8 cellular contexts compared by ENCODE assay signal in the genomic region with DNA sequence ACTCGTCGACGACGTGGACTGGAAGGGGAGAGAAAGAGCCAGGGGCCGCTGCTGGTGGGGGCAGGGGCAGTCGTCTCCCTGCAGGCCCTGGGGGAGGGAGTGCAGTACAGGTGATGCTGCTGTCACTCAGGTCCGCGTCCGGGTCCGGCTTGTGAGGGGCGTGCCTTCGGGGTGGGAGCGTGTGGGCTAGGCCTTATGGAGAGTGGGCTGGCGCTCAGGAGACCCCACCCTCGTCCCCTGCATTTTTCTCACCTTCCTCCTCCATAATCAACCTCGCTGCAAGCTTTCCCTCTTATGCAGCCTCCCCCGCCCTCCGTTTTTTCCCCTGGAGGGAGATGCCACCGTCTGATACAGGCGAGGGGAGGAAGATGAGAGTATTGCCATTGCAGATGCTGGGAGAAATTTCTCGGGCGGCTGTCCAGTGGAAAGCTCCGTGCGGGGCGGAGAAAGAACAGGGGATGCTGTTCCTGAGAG. TPM values are rescaled to one million over a fixed set of nuclear protein-coding genes. Genes with fewer than 3 reads are reported as not detected.
DNase-seq lines count a peak whose midpoint lies in the region; ATAC-seq, FAIRE-seq and TF ChIP-seq lines count a peak whose summit lies in the region.

No MANE protein-coding gene starts in this region.

- peak overlapping the region; percentile 90 for H2AFZ ChIP-seq in DND-41 (ENCODE audit: low read depth, low read length)

- H3K27ac Mint-ChIP-seq in IgD-negative memory B cell, result peak overlapping the region; percentile 86 to 91 (median 86)
- peak overlapping the region; percentile 66 for H3K27ac Mint-ChIP-seq in activated naive CD4-positive, alpha-beta T cell treated with anti-CD3 and anti-CD28 coated beads for 36 hours
- peak overlapping the region; percentile 93 for H3K27ac Mint-ChIP-seq in glutamatergic neuron (ENCODE audit: unreplicated experiment)

- H3K27me3 Mint-ChIP-seq in IgD-negative memory B cell (no peaks in the 10 kb centered on the region), glutamatergic neuron (ENCODE audit: unreplicated experiment) (peaks cover 9% of the 10 kb centered on the region)
- no peaks in the 10 kb centered on the region for H3K27me3 Mint-ChIP-seq in activated naive CD4-positive, alpha-beta T cell treated with anti-CD3 and anti-CD28 coated beads for 36 hours (ENCODE audit: low read depth)

- H3K27me3 ChIP-seq in DND-41 (ENCODE audit: insufficient read depth, low read length, poor library complexity) (no peaks in the 10 kb centered on the region), RWPE2 (ENCODE audit: insufficient read depth, poor library complexity, severe bottlenecking) (no peaks in the 10 kb centered on the region), pancreas (no peaks in the 10 kb centered on the region)

- H4K20me1 ChIP-seq in DND-41 (ENCODE audit: insufficient read depth, low read length), result peaks cover 26% of the 10 kb centered on the region

- no peak for FAIRE-seq in pancreas (lab: Jason Lieb, UNC)

- DNase-seq in DND-41 (peak; percentile 77), RWPE2 (ENCODE audit: low spot score) (peak; percentile 75), glutamatergic neuron (peak; percentile 80), pancreas (peak in 5 of 6 donors; percentile 37 to 69 (median 47))
- peak; percentile 80 for DNase-seq in activated naive CD4-positive, alpha-beta T cell treated with anti-CD3 and anti-CD28 coated beads for 36 hours

- H3K36me3 Mint-ChIP-seq in IgD-negative memory B cell, result no peaks in the 10 kb centered on the region
- peaks cover 5% of the 10 kb centered on the region for H3K36me3 Mint-ChIP-seq in activated naive CD4-positive, alpha-beta T cell treated with anti-CD3 and anti-CD28 coated beads for 36 hours (ENCODE audit: low read depth)
- no peaks in the 10 kb centered on the region for H3K36me3 Mint-ChIP-seq in glutamatergic neuron (ENCODE audit: unreplicated experiment)

- peak overlapping the region; percentile 86 for H3K4me2 ChIP-seq in DND-41 (ENCODE audit: insufficient read depth, low read length)

- H3K9ac ChIP-seq in DND-41 (ENCODE audit: low read depth, low read length), result peak overlapping the region; percentile 96

- TF ChIP-seq CTCF in DND-41 (IDR thresholded peaks at IDR 0.05; ENCODE audit: borderline replicate concordance, extremely low read depth, low read length, poor library complexity, severe bottlenecking), result no peak
- TF ChIP-seq CTCF in RWPE2 (IDR thresholded peaks at IDR 0.05; ENCODE audit: poor library complexity, severe bottlenecking), result no peak
- no peak for TF ChIP-seq CTCF in glutamatergic neuron (IDR thresholded peaks at IDR 0.05; ENCODE audit: partially characterized antibody, unreplicated experiment)
- no peak for TF ChIP-seq CTCF in pancreas (IDR thresholded peaks at IDR 0.05)

- H3K27ac ChIP-seq in DND-41 (ENCODE audit: low read length) (peak overlapping the region; percentile 91), RWPE2 (ENCODE audit: poor library complexity, severe bottlenecking) (peak overlapping the region; percentile 71), pancreas (peak overlapping the region; percentile 74 to 90 (median 90)), urinary bladder (ENCODE audit: low read depth) (peak overlapping the region; percentile 82)

- CTCF ChIA-PET in activated naive CD4-positive, alpha-beta T cell treated with anti-CD3 and anti-CD28 coated beads for 36 hours (lab: Charles Lee), result interaction anchor here (0.6 to 1.1 kb wide), 3 partner anchors 18 to 267 kb away, joined by 3 to 4 read pairs (median 4); no protein-coding TSS in a partner anchor

- H3K4me3 Mint-ChIP-seq in IgD-negative memory B cell (peak overlapping the region; percentile 90 to 95 (median 94)), glutamatergic neuron (ENCODE audit: unreplicated experiment) (peak overlapping the region; percentile 96)
- peak overlapping the region; percentile 86 for H3K4me3 Mint-ChIP-seq in activated naive CD4-positive, alpha-beta T cell treated with anti-CD3 and anti-CD28 coated beads for 36 hours

- H3K4me1 Mint-ChIP-seq in IgD-negative memory B cell (peaks cover 24 to 34% (median 28%) of the 10 kb centered on the region in 3 donors), glutamatergic neuron (ENCODE audit: low read depth, unreplicated experiment) (peaks cover 10% of the 10 kb centered on the region)
- H3K4me1 Mint-ChIP-seq in activated naive CD4-positive, alpha-beta T cell treated with anti-CD3 and anti-CD28 coated beads for 36 hours (ENCODE audit: low read depth), result peaks cover 40% of the 10 kb centered on the region

- H3K36me3 ChIP-seq in DND-41 (ENCODE audit: insufficient read depth, low read length), result peaks cover 11% of the 10 kb centered on the region
- H3K36me3 ChIP-seq in RWPE2 (ENCODE audit: low read depth), result peaks cover 20% of the 10 kb centered on the region
- H3K36me3 ChIP-seq in pancreas, result no peaks in the 10 kb centered on the region
- peaks cover 1% of the 10 kb centered on the region for H3K36me3 ChIP-seq in urinary bladder (ENCODE audit: insufficient read depth)

- H3K9me3 Mint-ChIP-seq in IgD-negative memory B cell (no peaks in the 10 kb centered on the region), glutamatergic neuron (ENCODE audit: unreplicated experiment) (peaks cover 12% of the 10 kb centered on the region)
- no peaks in the 10 kb centered on the region for H3K9me3 Mint-ChIP-seq in activated naive CD4-positive, alpha-beta T cell treated with anti-CD3 and anti-CD28 coated beads for 36 hours

- peaks cover 73% of the 10 kb centered on the region for H3K79me2 ChIP-seq in DND-41 (ENCODE audit: insufficient read depth, low read length)

- intact Hi-C loops in activated naive CD4-positive, alpha-beta T cell treated with anti-CD3 and anti-CD28 coated beads for 36 hours (cut with micrococcal nuclease), result loop anchor here (1.0 to 2.0 kb wide), 2 partner anchors 102 to 1117 kb away; a partner anchor contains a TSS
- intact Hi-C loops in pancreas (cut with DNase I), result no loop called here

- H3K9me3 ChIP-seq in DND-41 (ENCODE audit: insufficient read depth, low read length, severe bottlenecking) (no peaks in the 10 kb centered on the region), RWPE2 (ENCODE audit: severe bottlenecking) (no peaks in the 10 kb centered on the region), pancreas (no peaks in the 10 kb centered on the region)

- H3K4me1 ChIP-seq in DND-41 (ENCODE audit: insufficient read depth, low read length) (peaks cover 52% of the 10 kb centered on the region), RWPE2 (ENCODE audit: insufficient read depth, poor library complexity, severe bottlenecking) (peaks cover 12% of the 10 kb centered on the region), pancreas (peaks cover 3 to 21% (median 5%) of the 10 kb centered on the region in 3 donors), urinary bladder (ENCODE audit: insufficient read depth) (no peaks in the 10 kb centered on the region)

- peak; percentile 58 for ATAC-seq in DND-41 (ENCODE audit: insufficient read depth, low read depth)
- ATAC-seq in GM21717 (IDR thresholded peaks at IDR 0.05; ENCODE audit: unreplicated experiment), result peak; percentile 41
- ATAC-seq in RWPE2 (ENCODE audit: low read depth), result peak; percentile 59
- ATAC-seq in pancreas, result peak in 3 of 4 donors; percentile 1 to 34 (median 21)

- 0 to 1% methylated on average over 21 to 25 of the region's 25 CpGs for WGBS in pancreas, 2 donors
- WGBS in urinary bladder, result under 1% methylated on average over 25 of the region's 25 CpGs

- H3K4me3 ChIP-seq in DND-41 (ENCODE audit: low read depth in 1 of 2, low read length in 2 of 2), result peak overlapping the region; percentile 83 to 98
- H3K4me3 ChIP-seq in RWPE2 (ENCODE audit: severe bottlenecking), result peak overlapping the region; percentile 84
- H3K4me3 ChIP-seq in pancreas, result peak overlapping the region; percentile 72 to 98 (median 94)
- H3K4me3 ChIP-seq in urinary bladder (ENCODE audit: low read depth, low read length), result peak overlapping the region; percentile 95

RNA-seq across cellular contexts. Expression of a gene that starts 0.6 kb away (rescaled TPM):
- polyA plus RNA-seq in IgD-negative memory B cell, result 116 TPM
- 10 to 100 TPM; 71.9 to 74.5 TPM for total RNA-seq in activated naive CD4-positive, alpha-beta T cell treated with anti-CD3 and anti-CD28 coated beads for 36 hours
- total RNA-seq in glutamatergic neuron (ENCODE audit: unreplicated experiment), result 147 TPM
- total RNA-seq in pancreas, result 10 to 100 TPM; 20.3 to 33.2 (median 26.9) TPM
- polyA plus RNA-seq in pancreas, result 10 to 100 TPM in 1 of 2 donors, 1 to 10 TPM in 1; 9.7 to 35.6 TPM
- total RNA-seq in urinary bladder, result 65.5 TPM
- 104 TPM for polyA plus RNA-seq in urinary bladder

RNA-seq across cellular contexts. Expression of a gene that starts 3.8 kb away (rescaled TPM):
- polyA plus RNA-seq in IgD-negative memory B cell (5.0 TPM), pancreas (1 to 10 TPM; 7.2 to 7.8 TPM), urinary bladder (10.8 TPM)
- total RNA-seq in activated naive CD4-positive, alpha-beta T cell treated with anti-CD3 and anti-CD28 coated beads for 36 hours, result 10 to 100 TPM; 68.1 to 71.9 TPM
- total RNA-seq in glutamatergic neuron (ENCODE audit: unreplicated experiment) (27.6 TPM), pancreas (10 to 100 TPM; 13.1 to 21.0 (median 16.6) TPM), urinary bladder (30.2 TPM)

RNA-seq across cellular contexts. Expression of a gene that starts 32.3 kb away (rescaled TPM):
- 12.4 TPM for polyA plus RNA-seq in IgD-negative memory B cell
- total RNA-seq in activated naive CD4-positive, alpha-beta T cell treated with anti-CD3 and anti-CD28 coated beads for 36 hours, result 10 to 100 TPM; 18.1 to 19.6 TPM
- total RNA-seq in glutamatergic neuron (ENCODE audit: unreplicated experiment), result 31.5 TPM
- total RNA-seq in pancreas, result 10 to 100 TPM in 3 of 6 donors, 1 to 10 TPM in 3; 8.8 to 17.4 (median 10.4) TPM
- 1 to 10 TPM; 5.2 to 6.1 TPM for polyA plus RNA-seq in pancreas
- 36.7 TPM for total RNA-seq in urinary bladder
- 12.1 TPM for polyA plus RNA-seq in urinary bladder

Comparison
In these comparisons a context has a peak if more than half of its experiments do, and no peak if none do; other contexts are left out.
1. Peak in every context shown above with its lines: DNase-seq, ATAC-seq, H3K4me3 ChIP-seq and H3K27ac ChIP-seq.